27 cellular contexts compared by ENCODE assay signal in the genomic region with DNA sequence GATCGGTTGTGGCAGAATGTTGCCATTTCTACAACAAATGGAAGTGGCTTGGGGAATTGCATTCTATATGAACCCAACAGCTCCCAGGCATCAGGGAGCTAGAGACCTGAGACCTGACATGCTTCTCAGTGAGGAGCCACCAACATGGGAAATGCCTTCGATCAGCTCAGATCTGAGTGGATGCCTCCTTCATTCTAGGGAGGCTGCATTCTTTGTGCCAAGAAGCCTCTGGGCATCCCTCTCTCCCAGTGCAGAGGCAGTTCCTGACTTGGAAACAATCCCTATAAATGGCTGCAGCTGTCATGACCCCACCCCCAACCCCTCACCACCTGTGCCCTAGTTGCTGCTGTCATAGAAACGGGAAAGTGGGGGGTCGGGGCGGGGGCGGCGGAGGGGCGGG.
A peak's percentile ranks its signal among the peaks of the same experiment; 100 is the strongest.
DNase-seq lines count a peak whose midpoint lies in the region; ATAC-seq and TF ChIP-seq lines count a peak whose summit lies in the region.
"Had no signal": no experiment of that assay in that cellular context is flagged by ENCODE, and none has a peak within 500 bp of the region (broad histone marks: within the 10 kb centered on the region; RNA-seq: fewer than 3 reads in every experiment).

No MANE protein-coding gene starts in this region.

- H3K9ac ChIP-seq in SK-N-SH (no peak overlapping the region), PC-3 (ENCODE audit: low read length) (no peak overlapping the region)
- H3K9ac ChIP-seq: neural progenitor cell had no signal

- TF ChIP-seq EP300 in SK-N-SH (IDR thresholded peaks at IDR 0.05; ENCODE audit: borderline replicate concordance in 1 of 2, low read depth in 1 of 2, low read length in 1 of 2): no peak

- DNase-seq in SK-N-SH (no peak), PC-3 (no peak), myocyte (ENCODE audit: low read depth) (peak; percentile 83), cerebellum (ENCODE audit: low spot score) (no peak), left ventricle myocardium superior (no peak)
- no peak for DNase-seq in CD8-positive, alpha-beta memory T cell
- no peak for DNase-seq in activated naive CD8-positive, alpha-beta T cell treated with anti-CD3 and anti-CD28 coated beads, Interleukin-2, amount 50 U/mL, for 24 hours
- DNase-seq: activated CD8-positive, alpha-beta T cell treated with anti-CD3 and anti-CD28 coated beads for 36 hours; CD4-positive, alpha-beta memory T cell; colonic mucosa; effector memory CD8-positive, alpha-beta T cell; foreskin fibroblast; GDM1; heart right ventricle; KBM-7; NCI-H146; NCI-H748 treated with DMSO at 0.1 percent for 48 hours; right lobe of liver; stimulated activated naive CD8-positive, alpha-beta T cell treated with anti-CD3 and anti-CD28 coated beads, Interleukin-15, Interleukin-2, amounts not matched to agents 100 U/mL and 50 U/mL, for 24 hours had no signal

- BruUV-seq in PC-3 (replicated peaks; lab: Mats Ljungman, UMichigan): no TSS peak

- peaks cover 0 to 3% of the 10 kb centered on the region in 2 experiments; a peak in 1 of 4 replicates for H3K4me1 ChIP-seq in SK-N-SH (ENCODE audit: control insufficient read depth in 1 of 2, insufficient read depth in 2 of 2, low read depth in 1 of 2, low read length in 1 of 2)
- peaks cover 20% of the 10 kb centered on the region for H3K4me1 ChIP-seq in PC-3 (ENCODE audit: insufficient read depth, low read length)
- H3K4me1 ChIP-seq in CD8-positive, alpha-beta memory T cell (ENCODE audit: insufficient read depth, low read length): no peaks in the 10 kb centered on the region
- H3K4me1 ChIP-seq: colonic mucosa, right lobe of liver had no signal

- CTCF ChIA-PET in SK-N-SH (lab: Yijun Ruan, JAX) (interaction anchor here (1.4 kb wide), 1 partner anchor 19 kb away, joined by 3 read pairs; no protein-coding TSS in a partner anchor), PC-3 (lab: Charles Lee) (no interaction called here)
- CTCF ChIA-PET in CD8-positive, alpha-beta memory T cell (lab: Charles Lee): interaction anchor here (1.5 kb wide), 1 partner anchor 160 kb away, joined by 3 read pairs; no protein-coding TSS in a partner anchor

- no peak overlapping the region for H3K27ac Mint-ChIP-seq in CD8-positive, alpha-beta memory T cell
- no peak overlapping the region for H3K27ac Mint-ChIP-seq in activated naive CD8-positive, alpha-beta T cell treated with anti-CD3 and anti-CD28 coated beads, Interleukin-2, amount 50 U/mL, for 24 hours
- H3K27ac Mint-ChIP-seq: activated CD8-positive, alpha-beta T cell treated with anti-CD3 and anti-CD28 coated beads for 36 hours; activated naive CD4-positive, alpha-beta T cell treated with anti-CD3 and anti-CD28 coated beads, Interleukin-2, amount 50 U/mL, for 24 hours; activated T-helper 2 cell treated with anti-CD3 and anti-CD28 coated beads, Interferon-gamma antibody, Interleukin-2, Interleukin-4, amounts not matched to agents 10 μg/mL and 5 μg/mL and 100 μg/mL, durations not matched to agents 14 hours and 24 hours and 36 hours; CD4-positive, alpha-beta memory T cell; effector memory CD8-positive, alpha-beta T cell; neural progenitor cell; T-helper 1 cell treated with Interleukin-12 subunit alpha and Interleukin-12 subunit beta and Interleukin-4 antibody, amounts not matched to agents 30 μg/mL and 1 μg/mL, for 36 hours had no signal

- H3K79me2 ChIP-seq in SK-N-SH (ENCODE audit: insufficient read depth): no peaks in the 10 kb centered on the region
- H3K79me2 ChIP-seq in PC-3 (ENCODE audit: low read length): no peaks in the 10 kb centered on the region

- H3K9me2 ChIP-seq in SK-N-SH: no peaks in the 10 kb centered on the region
- H3K9me2 ChIP-seq in PC-3 (replicated peaks; ENCODE audit: low read length): no peaks in the 10 kb centered on the region

- no peaks in the 10 kb centered on the region for H3K27me3 ChIP-seq in SK-N-SH (ENCODE audit: insufficient read depth)
- no peaks in the 10 kb centered on the region for H3K27me3 ChIP-seq in PC-3 (ENCODE audit: low read length)
- H3K27me3 ChIP-seq in CD8-positive, alpha-beta memory T cell (ENCODE audit: insufficient read depth, low read length, poor library complexity, severe bottlenecking): no peaks in the 10 kb centered on the region
- H3K27me3 ChIP-seq: colonic mucosa, heart right ventricle, neural progenitor cell, right lobe of liver had no signal

- TF ChIP-seq CTCF in SK-N-SH (IDR thresholded peaks at IDR 0.05): no peak
- TF ChIP-seq CTCF in PC-3 (conservative IDR thresholded peaks at IDR 0.05; ENCODE audit: low read depth, low read length): no peak

- TF ChIP-seq RAD21 in SK-N-SH (IDR thresholded peaks at IDR 0.05; ENCODE audit: low read length): no peak

- peaks cover 0 to 4% of the 10 kb centered on the region in 2 donors for H3K27me3 Mint-ChIP-seq in CD8-positive, alpha-beta memory T cell
- H3K27me3 Mint-ChIP-seq in activated naive CD8-positive, alpha-beta T cell treated with anti-CD3 and anti-CD28 coated beads, Interleukin-2, amount 50 U/mL, for 24 hours: no peaks in the 10 kb centered on the region
- H3K27me3 Mint-ChIP-seq: activated CD8-positive, alpha-beta T cell treated with anti-CD3 and anti-CD28 coated beads for 36 hours; activated naive CD4-positive, alpha-beta T cell treated with anti-CD3 and anti-CD28 coated beads, Interleukin-2, amount 50 U/mL, for 24 hours; CD4-positive, alpha-beta memory T cell had no signal

- POLR2A ChIA-PET in SK-N-SH (lab: Yijun Ruan, JAX): no interaction called here
- POLR2A ChIA-PET in PC-3 (lab: Charles Lee; ENCODE audit: unreplicated experiment): no interaction called here
- POLR2A ChIA-PET in CD8-positive, alpha-beta memory T cell (lab: Charles Lee): no interaction called here

- no peaks in the 10 kb centered on the region for H3K36me3 ChIP-seq in SK-N-SH (replicated peaks in 1 of 2; ENCODE audit: control insufficient read depth in 1 of 2, insufficient read depth in 2 of 2, low read length in 1 of 2)
- H3K36me3 ChIP-seq in PC-3 (ENCODE audit: low read depth, low read length): no peaks in the 10 kb centered on the region
- H3K36me3 ChIP-seq in CD8-positive, alpha-beta memory T cell (ENCODE audit: insufficient read depth, low read length): no peaks in the 10 kb centered on the region
- H3K36me3 ChIP-seq: colonic mucosa, neural progenitor cell, right lobe of liver, thoracic aorta had no signal

- 85% methylated on average over 8 of the region's 8 CpGs for WGBS in SK-N-SH (ENCODE audit: low lambda C conversion rate)

- no peaks in the 10 kb centered on the region for H3F3A ChIP-seq in SK-N-SH (replicated peaks; ENCODE audit: insufficient read depth)
- no peaks in the 10 kb centered on the region for H3F3A ChIP-seq in PC-3 (ENCODE audit: low read length, unreplicated experiment)

- H3K9me3 ChIP-seq in SK-N-SH (no peaks in the 10 kb centered on the region), PC-3 (ENCODE audit: low read length) (no peaks in the 10 kb centered on the region)
- H3K9me3 ChIP-seq in CD8-positive, alpha-beta memory T cell (ENCODE audit: low read length): no peaks in the 10 kb centered on the region
- H3K9me3 ChIP-seq: colonic mucosa, heart right ventricle, right lobe of liver, thoracic aorta had no signal

- H3K4me3 Mint-ChIP-seq in CD8-positive, alpha-beta memory T cell: no peak overlapping the region
- H3K4me3 Mint-ChIP-seq in activated naive CD8-positive, alpha-beta T cell treated with anti-CD3 and anti-CD28 coated beads, Interleukin-2, amount 50 U/mL, for 24 hours: no peak overlapping the region
- H3K4me3 Mint-ChIP-seq: activated CD8-positive, alpha-beta T cell treated with anti-CD3 and anti-CD28 coated beads for 36 hours; activated naive CD4-positive, alpha-beta T cell treated with anti-CD3 and anti-CD28 coated beads, Interleukin-2, amount 50 U/mL, for 24 hours; CD4-positive, alpha-beta memory T cell; effector memory CD8-positive, alpha-beta T cell; neural progenitor cell; T-helper 1 cell treated with Interleukin-12 subunit alpha and Interleukin-12 subunit beta and Interleukin-4 antibody, amounts not matched to agents 30 μg/mL and 1 μg/mL, for 36 hours had no signal

- no peak overlapping the region for H2AFZ ChIP-seq in SK-N-SH (ENCODE audit: low read depth)
- no peak overlapping the region for H2AFZ ChIP-seq in PC-3 (ENCODE audit: low read length)

- no peak overlapping the region for H3K4me2 ChIP-seq in SK-N-SH
- no peak overlapping the region for H3K4me2 ChIP-seq in PC-3 (ENCODE audit: low read length)
- H3K4me2 ChIP-seq: neural progenitor cell had no signal

- intact Hi-C loops in PC-3 (cut with micrococcal nuclease): no loop called here
- intact Hi-C loops in left ventricle myocardium superior (cut with micrococcal nuclease): no loop called here

- peaks cover 0 to 9% (median 0%) of the 10 kb centered on the region in 3 donors for H3K4me1 Mint-ChIP-seq in CD8-positive, alpha-beta memory T cell
- peaks cover 2% of the 10 kb centered on the region for H3K4me1 Mint-ChIP-seq in activated naive CD8-positive, alpha-beta T cell treated with anti-CD3 and anti-CD28 coated beads, Interleukin-2, amount 50 U/mL, for 24 hours

- no peaks in the 10 kb centered on the region for H3K36me3 Mint-ChIP-seq in CD8-positive, alpha-beta memory T cell
- no peaks in the 10 kb centered on the region for H3K36me3 Mint-ChIP-seq in activated naive CD8-positive, alpha-beta T cell treated with anti-CD3 and anti-CD28 coated beads, Interleukin-2, amount 50 U/mL, for 24 hours (ENCODE audit: low read depth)
- H3K36me3 Mint-ChIP-seq: activated naive CD4-positive, alpha-beta T cell treated with anti-CD3 and anti-CD28 coated beads, Interleukin-2, amount 50 U/mL, for 24 hours; CD4-positive, alpha-beta memory T cell had no signal

- no peak overlapping the region for H3K4me3 ChIP-seq in SK-N-SH (ENCODE audit: low read depth in 2 of 2, low read length in 1 of 2)
- H3K4me3 ChIP-seq in PC-3 (ENCODE audit: low read length): no peak overlapping the region
- H3K4me3 ChIP-seq in CD8-positive, alpha-beta memory T cell (ENCODE audit: low read length): no peak overlapping the region
- H3K4me3 ChIP-seq: colonic mucosa, heart right ventricle, neural progenitor cell, right lobe of liver, thoracic aorta had no signal

- H3K27ac ChIP-seq in SK-N-SH (ENCODE audit: low read depth in 2 of 2, low read length in 1 of 2) (no peak overlapping the region), PC-3 (ENCODE audit: low read length) (no peak overlapping the region)
- H3K27ac ChIP-seq in CD8-positive, alpha-beta memory T cell (ENCODE audit: low read depth, low read length): no peak overlapping the region
- H3K27ac ChIP-seq: colonic mucosa, neural progenitor cell, right lobe of liver, RWPE1, thoracic aorta had no signal

- ATAC-seq in SK-N-SH treated with all-trans-retinoic acid at 6 μM for 48 hours (peak; percentile 35; the same call in 1 of the 3 replicates), PC-3 (peak; percentile 15; the same call in 1 of the 2 replicates), left ventricle myocardium superior (no peak)
- ATAC-seq in activated naive CD8-positive, alpha-beta T cell treated with anti-CD3 and anti-CD28 coated beads, Interleukin-2, amount 50 U/mL, for 24 hours: no peak
- ATAC-seq: activated CD4-positive, CD25-positive, alpha-beta regulatory T cell treated with anti-CD3 and anti-CD28 coated beads, Interleukin-2, amount 50 U/mL, for 24 hours; activated CD8-positive, alpha-beta T cell treated with anti-CD3 and anti-CD28 coated beads for 36 hours; effector memory CD8-positive, alpha-beta T cell; right lobe of liver; stimulated activated naive CD8-positive, alpha-beta T cell treated with anti-CD3 and anti-CD28 coated beads, Interleukin-15, Interleukin-2, amounts not matched to agents 100 U/mL and 50 U/mL, for 24 hours had no signal

- H4K20me1 ChIP-seq in SK-N-SH (ENCODE audit: insufficient read depth): no peaks in the 10 kb centered on the region
- H4K20me1 ChIP-seq in PC-3 (ENCODE audit: low read length): no peaks in the 10 kb centered on the region

- no peaks in the 10 kb centered on the region for H3K9me3 Mint-ChIP-seq in CD8-positive, alpha-beta memory T cell
- H3K9me3 Mint-ChIP-seq in activated naive CD8-positive, alpha-beta T cell treated with anti-CD3 and anti-CD28 coated beads, Interleukin-2, amount 50 U/mL, for 24 hours: no peaks in the 10 kb centered on the region
- H3K9me3 Mint-ChIP-seq: activated CD8-positive, alpha-beta T cell treated with anti-CD3 and anti-CD28 coated beads for 36 hours; activated naive CD4-positive, alpha-beta T cell treated with anti-CD3 and anti-CD28 coated beads, Interleukin-2, amount 50 U/mL, for 24 hours; activated T-helper 2 cell treated with anti-CD3 and anti-CD28 coated beads, Interferon-gamma antibody, Interleukin-2, Interleukin-4, amounts not matched to agents 10 μg/mL and 5 μg/mL and 100 μg/mL, durations not matched to agents 14 hours and 24 hours and 36 hours; effector memory CD8-positive, alpha-beta T cell; neural progenitor cell; T-helper 1 cell treated with Interleukin-12 subunit alpha and Interleukin-12 subunit beta and Interleukin-4 antibody, amounts not matched to agents 30 μg/mL and 1 μg/mL, for 36 hours had no signal

Comparison
In these comparisons a context has a peak if more than half of its experiments do, and no peak if none do; other contexts are left out.
1. ATAC-seq: peak in SK-N-SH treated with all-trans-retinoic acid at 6 μM for 48 hours (single experiment) and PC-3 (single experiment); none in left ventricle myocardium superior (single experiment) and activated naive CD8-positive, alpha-beta T cell treated with anti-CD3 and anti-CD28 coated beads, Interleukin-2, amount 50 U/mL, for 24 hours (single experiment).